Comparison of ENCODE assay signal across 2 cellular contexts in the genomic region with DNA sequence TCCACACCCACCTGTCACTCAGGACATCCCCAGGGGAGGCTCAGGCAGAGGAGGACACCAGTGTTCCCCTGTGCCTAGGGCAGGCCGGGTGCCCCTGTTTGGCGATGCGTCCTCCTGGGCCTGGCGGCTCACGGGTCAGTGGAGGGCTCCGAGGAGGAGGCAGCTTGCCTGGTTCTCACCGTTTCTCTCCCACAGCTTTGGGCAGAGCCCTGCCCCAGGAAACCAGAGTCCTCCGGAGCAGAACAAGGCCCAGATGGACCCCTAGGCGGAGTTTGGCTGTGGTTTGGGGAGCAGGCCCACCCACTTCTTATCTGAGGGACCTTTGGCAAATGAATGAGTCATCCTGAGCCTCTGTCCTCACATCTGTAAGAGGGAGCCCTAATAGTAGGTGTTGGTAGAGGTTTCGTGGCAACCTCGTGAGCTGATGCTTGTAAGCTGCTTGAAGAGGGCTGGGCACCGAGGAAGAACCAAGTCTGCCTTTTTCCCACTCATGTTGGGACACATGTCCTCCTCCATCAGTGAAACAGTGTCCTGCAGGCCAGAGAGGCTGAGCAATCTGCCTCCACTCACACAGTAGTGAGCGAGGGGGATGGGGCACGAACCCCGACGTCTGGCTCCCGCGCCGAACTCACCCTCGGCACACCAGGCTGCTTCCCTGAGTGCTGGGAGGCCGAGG.
TF ChIP-seq lines count a peak whose summit lies in the region.

No MANE protein-coding gene starts in this region.

TF ChIP-seq in HEK293, 187 proteins besides CTCF, POLR2A, EP300 and RAD21 (continued from another document):
- peak; percentile 27; the same call in 1 of the 2 replicates for TF ChIP-seq ZNF335 (tag by site-specific recombination; conservative IDR thresholded peaks at IDR 0.05)
- no peak for TF ChIP-seq ZNF354C (tag by site-specific recombination; IDR thresholded peaks at IDR 0.05; ENCODE audit: borderline replicate concordance, low read depth)
- no peak for TF ChIP-seq ZNF155 (tag by site-specific recombination; IDR thresholded peaks at IDR 0.05)
- no peak for TF ChIP-seq EGR2 (tag by site-specific recombination; IDR thresholded peaks at IDR 0.05; ENCODE audit: low read depth)

TF ChIP-seq in H1, 55 proteins besides CTCF, POLR2A, EP300 and RAD21 (continued from another document):
- TF ChIP-seq, protein P1, sequence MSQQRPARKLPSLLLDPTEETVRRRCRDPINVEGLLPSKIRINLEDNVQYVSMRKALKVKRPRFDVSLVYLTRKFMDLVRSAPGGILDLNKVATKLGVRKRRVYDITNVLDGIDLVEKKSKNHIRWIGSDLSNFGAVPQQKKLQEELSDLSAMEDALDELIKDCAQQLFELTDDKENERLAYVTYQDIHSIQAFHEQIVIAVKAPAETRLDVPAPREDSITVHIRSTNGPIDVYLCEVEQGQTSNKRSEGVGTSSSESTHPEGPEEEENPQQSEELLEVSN (IDR thresholded peaks at IDR 0.05), result no peak
- TF ChIP-seq CREB1 (IDR thresholded peaks at IDR 0.05), result no peak
- no peak for TF ChIP-seq SUZ12 (IDR thresholded peaks at IDR 0.05; ENCODE audit: low read length)
- no peak for TF ChIP-seq HDAC6 (IDR thresholded peaks at IDR 0.05; ENCODE audit: low read depth, low read length)
- no peak for TF ChIP-seq GTF2F1 (IDR thresholded peaks at IDR 0.05; ENCODE audit: borderline replicate concordance, low read depth, low read length)
- TF ChIP-seq BACH1 (IDR thresholded peaks at IDR 0.05; ENCODE audit: low read length), result no peak
- no peak for TF ChIP-seq SAP30 (IDR thresholded peaks at IDR 0.05; ENCODE audit: insufficient read depth, insufficient replicate concordance, low read length)
- TF ChIP-seq GABPA (IDR thresholded peaks at IDR 0.05; ENCODE audit: borderline replicate concordance, insufficient read depth, low read length), result no peak
- no peak for TF ChIP-seq ZNF274 (IDR thresholded peaks at IDR 0.05; ENCODE audit: borderline replicate concordance, extremely low read depth, low read length)
- TF ChIP-seq SP1 (IDR thresholded peaks at IDR 0.05; ENCODE audit: low read depth, low read length), result no peak
TF ChIP-seq in H1: peak in this region for 0.
